ENCODE assay signal across 13 cellular contexts in genomic region chr7:17131983-17132655, GRCh38.
DNase-seq lines count a peak whose midpoint lies in the region; ATAC-seq, FAIRE-seq and TF ChIP-seq lines count a peak whose summit lies in the region.
"Had no signal": no experiment of that assay in that cellular context is flagged by ENCODE, and none has a peak within 500 bp of the region (broad histone marks: within the 10 kb centered on the region; RNA-seq: fewer than 3 reads in every experiment).

No MANE protein-coding gene starts in this region.

- no peak overlapping the region for H3K9ac ChIP-seq in GM12878 (ENCODE audit: control insufficient read depth, insufficient read depth, low read length)

- no peak overlapping the region for H3K27ac Mint-ChIP-seq in activated CD8-positive, alpha-beta T cell treated with anti-CD3 and anti-CD28 coated beads, Interleukin-2, amount 10 ng/mL, durations not matched to agents 7 days and 5 days
- H3K27ac Mint-ChIP-seq: activated CD4-positive, alpha-beta T cell treated with anti-CD3 and anti-CD28 coated beads, Interleukin-2, amount 10 ng/mL, durations not matched to agents 7 days and 5 days had no signal

- no peak overlapping the region for H2AFZ ChIP-seq in GM12878 (ENCODE audit: control insufficient read depth, low read depth, low read length)

- TF ChIP-seq CTCF in GM12878 (IDR thresholded peaks at IDR 0.05 in 2 of 3, conservative IDR thresholded peaks at IDR 0.05 in 1 of 3; ENCODE audit: control insufficient read depth in 2 of 3, extremely low read depth in 1 of 3, insufficient read depth in 1 of 3, low read depth in 3 of 3, low read length in 3 of 3), result no peak
- no peak for TF ChIP-seq CTCF in ascending aorta (IDR thresholded peaks at IDR 0.05)
- TF ChIP-seq CTCF in vagina (IDR thresholded peaks at IDR 0.05), result no peak

- H4K20me1 ChIP-seq in GM12878 (ENCODE audit: control insufficient read depth, insufficient read depth), result no peaks in the 10 kb centered on the region

- CTCF ChIA-PET in GM12878 (lab: Yijun Ruan, JAX), result interaction anchor here (1.5 to 1.8 kb wide), 2 partner anchors 13 to 21 kb away, joined by 3 to 4 read pairs; no protein-coding TSS in a partner anchor
- CTCF ChIA-PET in activated CD8-positive, alpha-beta T cell treated with anti-CD3 and anti-CD28 coated beads, Interleukin-2, amount 10 ng/mL, durations not matched to agents 7 days and 5 days (lab: Charles Lee), result interaction anchor here (1.0 kb wide), 1 partner anchor 9 kb away, joined by 3 read pairs; no protein-coding TSS in a partner anchor

- TF ChIP-seq POLR2A in GM12878 (IDR thresholded peaks at IDR 0.05; ENCODE audit: low read depth, low read length), result no peak
- TF ChIP-seq POLR2A in vagina (IDR thresholded peaks at IDR 0.05), result no peak

- in situ Hi-C loops in GM12878 (cut with MboI), result no loop called here

- TF ChIP-seq EP300 in GM12878 (IDR thresholded peaks at IDR 0.05; ENCODE audit: borderline replicate concordance in 1 of 2, control insufficient read depth in 1 of 2, low read depth in 2 of 2, low read length in 2 of 2), result no peak

- no peaks in the 10 kb centered on the region for H3K79me2 ChIP-seq in GM12878 (ENCODE audit: control insufficient read depth, insufficient read depth, low read length)

- no peak for TF ChIP-seq RAD21 in GM12878 (IDR thresholded peaks at IDR 0.05; ENCODE audit: insufficient read depth, low read depth, low read length)

- no peaks in the 10 kb centered on the region for H3K27me3 Mint-ChIP-seq in activated CD8-positive, alpha-beta T cell treated with anti-CD3 and anti-CD28 coated beads, Interleukin-2, amount 10 ng/mL, durations not matched to agents 7 days and 5 days (ENCODE audit: low read depth)
- H3K27me3 Mint-ChIP-seq: activated CD4-positive, alpha-beta T cell treated with anti-CD3 and anti-CD28 coated beads, Interleukin-2, amount 10 ng/mL, durations not matched to agents 7 days and 5 days had no signal

- no peak overlapping the region for H3K4me2 ChIP-seq in GM12878 (ENCODE audit: control insufficient read depth, insufficient read depth)

- peak; percentile 48 for ATAC-seq in GM19463 (IDR thresholded peaks at IDR 0.05; ENCODE audit: unreplicated experiment)
- peak; percentile 58 for ATAC-seq in HG02970 (IDR thresholded peaks at IDR 0.05; ENCODE audit: low FRiP score, unreplicated experiment)
- ATAC-seq in GM12878, result peak; percentile 37
- ATAC-seq in activated CD8-positive, alpha-beta T cell treated with anti-CD3 and anti-CD28 coated beads, Interleukin-2, amount 10 ng/mL, durations not matched to agents 7 days and 5 days, result no peak
- ATAC-seq: gastrocnemius medialis had no signal

- H3K36me3 ChIP-seq in GM12878 (ENCODE audit: control insufficient read depth in 2 of 2, insufficient read depth in 2 of 2, low read length in 1 of 2), result no peaks in the 10 kb centered on the region
- no peaks in the 10 kb centered on the region for H3K36me3 ChIP-seq in ascending aorta
- no peaks in the 10 kb centered on the region for H3K36me3 ChIP-seq in vagina
- H3K36me3 ChIP-seq: gastrocnemius medialis had no signal

- H3K4me1 ChIP-seq in GM12878 (ENCODE audit: control insufficient read depth, insufficient read depth, low read length) (peaks cover 23% of the 10 kb centered on the region), ascending aorta (no peaks in the 10 kb centered on the region), vagina (no peaks in the 10 kb centered on the region)
- H3K4me1 ChIP-seq: gastrocnemius medialis had no signal

- POLR2A ChIA-PET in GM12878 (lab: Charles Lee), result no interaction called here
- POLR2A ChIA-PET in activated CD8-positive, alpha-beta T cell treated with anti-CD3 and anti-CD28 coated beads, Interleukin-2, amount 10 ng/mL, durations not matched to agents 7 days and 5 days (lab: Charles Lee), result no interaction called here

- RAD21 ChIA-PET in GM12878 (lab: Charles Lee; ENCODE audit: unreplicated experiment), result interaction anchor here (1.6 kb wide), 1 partner anchor 28 kb away, joined by 4 read pairs; no protein-coding TSS in a partner anchor

- SMC1A ChIA-PET in GM12878 (lab: Charles Lee; ENCODE audit: uncharacterized antibody, unreplicated experiment), result interaction anchor here (1.3 to 2.0 kb wide), 5 partner anchors 15 to 69 kb away, joined by 3 to 6 read pairs (median 4); no protein-coding TSS in a partner anchor

- BruUV-seq in GM12878 (replicated peaks; lab: Mats Ljungman, UMichigan), result no TSS peak

- no peak for FAIRE-seq in GM12878 (lab: Jason Lieb, UNC)

- WGBS in GM12878 (ENCODE audit: insufficient coverage, insufficient replicate concordance, low lambda C conversion rate, missing lambda C conversion rate), result 95% methylated on average over 6 of the region's 6 CpGs

- peaks cover 10% of the 10 kb centered on the region for H3K9me3 Mint-ChIP-seq in activated CD8-positive, alpha-beta T cell treated with anti-CD3 and anti-CD28 coated beads, Interleukin-2, amount 10 ng/mL, durations not matched to agents 7 days and 5 days (ENCODE audit: insufficient read depth)

- no peaks in the 10 kb centered on the region for H3K9me3 ChIP-seq in GM12878 (replicated peaks; ENCODE audit: control insufficient read depth, insufficient read depth, low read length)
- no peaks in the 10 kb centered on the region for H3K9me3 ChIP-seq in ascending aorta
- H3K9me3 ChIP-seq in vagina, result no peaks in the 10 kb centered on the region
- H3K9me3 ChIP-seq: gastrocnemius medialis had no signal

- no peak overlapping the region for H3K4me3 Mint-ChIP-seq in activated CD8-positive, alpha-beta T cell treated with anti-CD3 and anti-CD28 coated beads, Interleukin-2, amount 10 ng/mL, durations not matched to agents 7 days and 5 days
- H3K4me3 Mint-ChIP-seq: activated CD4-positive, alpha-beta T cell treated with anti-CD3 and anti-CD28 coated beads, Interleukin-2, amount 10 ng/mL, durations not matched to agents 7 days and 5 days had no signal

- H3K4me3 ChIP-seq in GM08714 (ENCODE audit: low read length) (peak overlapping the region; percentile 20; the same call in 1 of the 2 replicates), GM12878 (no peak overlapping the region), ascending aorta (no peak overlapping the region), vagina (no peak overlapping the region)
- H3K4me3 ChIP-seq: gastrocnemius medialis had no signal

- H3K27ac ChIP-seq in GM12878 (ENCODE audit: control insufficient read depth, insufficient read depth) (no peak overlapping the region), ascending aorta (no peak overlapping the region), vagina (no peak overlapping the region)
- H3K27ac ChIP-seq: gastrocnemius medialis had no signal

- peaks cover 25% of the 10 kb centered on the region for H3K36me3 Mint-ChIP-seq in activated CD8-positive, alpha-beta T cell treated with anti-CD3 and anti-CD28 coated beads, Interleukin-2, amount 10 ng/mL, durations not matched to agents 7 days and 5 days (ENCODE audit: low read depth)

- peaks cover 44% of the 10 kb centered on the region for H3K4me1 Mint-ChIP-seq in activated CD8-positive, alpha-beta T cell treated with anti-CD3 and anti-CD28 coated beads, Interleukin-2, amount 10 ng/mL, durations not matched to agents 7 days and 5 days (ENCODE audit: low read depth)

- H3K27me3 ChIP-seq in GM12878 (replicated peaks in 1 of 2; ENCODE audit: control insufficient read depth in 2 of 2, insufficient read depth in 2 of 2, low read length in 1 of 2) (no peaks in the 10 kb centered on the region), ascending aorta (no peaks in the 10 kb centered on the region), vagina (no peaks in the 10 kb centered on the region)
- H3K27me3 ChIP-seq: gastrocnemius medialis had no signal

- DNase-seq in GM12878 (ENCODE audit: low read depth, low spot score), result no peak
- DNase-seq in ascending aorta (ENCODE audit: low spot score in 2 of 2), result no peak
- no peak for DNase-seq in activated CD8-positive, alpha-beta T cell treated with anti-CD3 and anti-CD28 coated beads, Interleukin-2, amount 10 ng/mL, durations not matched to agents 7 days and 5 days
- no peak for DNase-seq in vagina (ENCODE audit: extremely low spot score in 2 of 2)
- DNase-seq in 8988T, result no peak
- DNase-seq: activated CD4-positive, alpha-beta T cell treated with anti-CD3 and anti-CD28 coated beads, Interleukin-2, amount 10 ng/mL, durations not matched to agents 7 days and 5 days; gastrocnemius medialis; MV-4-11; NCI-H2171; nucleus accumbens had no signal

- intact Hi-C loops in GM12878 (cut with micrococcal nuclease; ENCODE audit: unreplicated experiment), result no loop called here
- intact Hi-C loops in ascending aorta (cut with DNase I), result no loop called here
- intact Hi-C loops in vagina (cut with DNase I), result no loop called here

TF ChIP-seq in GM12878, 131 proteins besides CTCF, POLR2A, EP300 and RAD21 (continues in another document):
- no peak for TF ChIP-seq GABPA (IDR thresholded peaks at IDR 0.05; ENCODE audit: low read depth)
- no peak for TF ChIP-seq ESRRA (IDR thresholded peaks at IDR 0.05; ENCODE audit: low read length)
- no peak for TF ChIP-seq TAF1 (IDR thresholded peaks at IDR 0.05; ENCODE audit: borderline replicate concordance, low read depth, low read length)
- TF ChIP-seq NFIC (IDR thresholded peaks at IDR 0.05; ENCODE audit: low read depth, low read length), result no peak
- no peak for TF ChIP-seq POLR2AphosphoS5 (IDR thresholded peaks at IDR 0.05; ENCODE audit: low read length)
- TF ChIP-seq ELK1 (IDR thresholded peaks at IDR 0.05; ENCODE audit: low read depth, low read length), result no peak
- no peak for TF ChIP-seq SREBF1 (IDR thresholded peaks at IDR 0.05; ENCODE audit: low read length)
- TF ChIP-seq HDAC2 (IDR thresholded peaks at IDR 0.05), result no peak
- TF ChIP-seq YBX1 (IDR thresholded peaks at IDR 0.05), result no peak
- no peak for TF ChIP-seq USF2 (IDR thresholded peaks at IDR 0.05; ENCODE audit: borderline replicate concordance, low read depth, low read length)
- TF ChIP-seq IKZF2 (IDR thresholded peaks at IDR 0.05), result no peak
- TF ChIP-seq FOXM1 (IDR thresholded peaks at IDR 0.05; ENCODE audit: low read depth, low read length), result no peak
